In genomic region chr5:180494060-180494509, GRCh38 we compare ENCODE assay signal across 8 cellular contexts. TPM values are rescaled to one million over a fixed set of nuclear protein-coding genes. Genes with fewer than 3 reads are reported as not detected.
DNase-seq lines count a peak whose midpoint lies in the region; ATAC-seq and TF ChIP-seq lines count a peak whose summit lies in the region.

Gene CNOT6 (plus strand): TSS chr5:180494379. CDS start chr5:180529277, 34,898 bp downstream.

- no peaks in the 10 kb centered on the region for H3K27me3 ChIP-seq in HUES48 (ENCODE audit: control insufficient read depth, insufficient read depth, low read length)
- H3K27me3 ChIP-seq in NT2/D1 (ENCODE audit: insufficient read depth, insufficient read length), result no peaks in the 10 kb centered on the region
- no peaks in the 10 kb centered on the region for H3K27me3 ChIP-seq in endodermal cell (ENCODE audit: control insufficient read depth, insufficient read depth, low read length, poor library complexity, severe bottlenecking)

- peak within 1 kb of the TSS; percentile 95 for H3K27ac Mint-ChIP-seq in endodermal cell

- peaks cover 34% of the 10 kb centered on the region for H3K4me1 Mint-ChIP-seq in endodermal cell

- H3K4me3 Mint-ChIP-seq in endodermal cell, result peak within 1 kb of the TSS; percentile 82

- WGBS in endodermal cell (ENCODE audit: insufficient coverage in 1 of 2, insufficient read length in 1 of 2), 2 experiments, result 0 to 4% methylated on average over 3 to 56 of the region's 56 CpGs

- H3K27ac ChIP-seq in HUES48 (ENCODE audit: low read depth, low read length) (peak within 1 kb of the TSS; percentile 95), endodermal cell (ENCODE audit: low read depth, low read length) (peak within 1 kb of the TSS; percentile 98)

- no peaks in the 10 kb centered on the region for H3K27me3 Mint-ChIP-seq in endodermal cell (ENCODE audit: insufficient read depth)

- DNase-seq in Caki2 (ENCODE audit: low read depth) (peak; percentile 95), NT2/D1 (ENCODE audit: low read depth, low spot score) (peak; percentile 88), endodermal cell (peak; percentile 96), mesenteric fat pad (ENCODE audit: low spot score) (peak; percentile 98)
- DNase-seq in activated CD8-positive, alpha-beta memory T cell treated with anti-CD3 and anti-CD28 coated beads, Interleukin-2, amount 50 U/mL, for 1 hour (ENCODE audit: extremely low read depth), result peak; percentile 75
- peak; percentile 85 for DNase-seq in stimulated activated CD8-positive, alpha-beta memory T cell treated with anti-CD3 and anti-CD28 coated beads, Interleukin-15, amount 100 ng/mL, for 1 hour (ENCODE audit: low read depth)

- no peaks in the 10 kb centered on the region for H3K9me3 ChIP-seq in HUES48 (ENCODE audit: control insufficient read depth, insufficient read depth, low read length)
- no peaks in the 10 kb centered on the region for H3K9me3 ChIP-seq in NT2/D1 (ENCODE audit: insufficient read depth, low read length)
- H3K9me3 ChIP-seq in endodermal cell (ENCODE audit: control insufficient read depth, low read length), result no peaks in the 10 kb centered on the region

- H3K4me1 ChIP-seq in HUES48 (ENCODE audit: control insufficient read depth, insufficient read depth, low read length) (peaks cover 15% of the 10 kb centered on the region), NT2/D1 (ENCODE audit: insufficient read depth, insufficient read length) (peaks cover 2% of the 10 kb centered on the region), endodermal cell (ENCODE audit: control insufficient read depth, insufficient read depth, low read length) (no peaks in the 10 kb centered on the region)

- H3K9ac ChIP-seq in HUES48 (ENCODE audit: low read depth, low read length) (peak within 1 kb of the TSS; percentile 96), NT2/D1 (ENCODE audit: insufficient read length, low read depth) (peak within 1 kb of the TSS; percentile 91), endodermal cell (ENCODE audit: extremely low read depth, low read length, poor library complexity, severe bottlenecking) (peak within 1 kb of the TSS; percentile 87)

- no peak for TF ChIP-seq CTCF in endodermal cell (conservative IDR thresholded peaks at IDR 0.05)

- H3K9me3 Mint-ChIP-seq in endodermal cell, result peaks cover 9% of the 10 kb centered on the region

- H3K36me3 ChIP-seq in HUES48 (ENCODE audit: control insufficient read depth, insufficient read depth, low read length), result peaks cover 28% of the 10 kb centered on the region
- H3K36me3 ChIP-seq in NT2/D1 (ENCODE audit: insufficient read depth, insufficient read length, low read length), result peaks cover 18% of the 10 kb centered on the region
- peaks cover 17% of the 10 kb centered on the region for H3K36me3 ChIP-seq in endodermal cell (ENCODE audit: control insufficient read depth, insufficient read depth, low read length)

- in situ Hi-C loops in Caki2 (cut with HindIII; ENCODE audit: low pct_unique_long_range_greater_than_20kb, low sequenced_read_pairs), result no loop called here

- peak; percentile 87 for ATAC-seq in GM21423 (IDR thresholded peaks at IDR 0.05; ENCODE audit: unreplicated experiment)

- H3K36me3 Mint-ChIP-seq in endodermal cell (ENCODE audit: low read depth), result peaks cover 33% of the 10 kb centered on the region

- H3K4me3 ChIP-seq in HUES48 (ENCODE audit: low read depth, low read length) (peak within 1 kb of the TSS; percentile 72), NT2/D1 (ENCODE audit: insufficient read length, low read depth) (peak within 1 kb of the TSS; percentile 84), endodermal cell (ENCODE audit: low read length) (peak within 1 kb of the TSS; percentile 92)

RNA-seq across cellular contexts. Expression of gene CNOT6, which starts in this region (rescaled TPM):
- total RNA-seq in Caki2 (2014; rRNA removed; shearing (Covaris generic); ENCODE audit: low replicate concordance), result 5.7 and 7.6 TPM in 2 replicates
- total RNA-seq in endodermal cell (10 to 100 TPM; 40.4 to 42.9 TPM), mesenteric fat pad (14.8 TPM)
- 43.1 TPM for polyA plus RNA-seq in endodermal cell (2013, experiment 1 of 2)
- 44.9 TPM for polyA plus RNA-seq in endodermal cell (2013, experiment 2 of 2)

Comparison
In these comparisons a context has a peak if more than half of its experiments do, and no peak if none do; other contexts are left out.
1. Peak in every context shown above with its lines: DNase-seq, ATAC-seq, H3K4me3 ChIP-seq and H3K27ac ChIP-seq.